Comparison of ENCODE assay signal across 9 cellular contexts in the genomic region with DNA sequence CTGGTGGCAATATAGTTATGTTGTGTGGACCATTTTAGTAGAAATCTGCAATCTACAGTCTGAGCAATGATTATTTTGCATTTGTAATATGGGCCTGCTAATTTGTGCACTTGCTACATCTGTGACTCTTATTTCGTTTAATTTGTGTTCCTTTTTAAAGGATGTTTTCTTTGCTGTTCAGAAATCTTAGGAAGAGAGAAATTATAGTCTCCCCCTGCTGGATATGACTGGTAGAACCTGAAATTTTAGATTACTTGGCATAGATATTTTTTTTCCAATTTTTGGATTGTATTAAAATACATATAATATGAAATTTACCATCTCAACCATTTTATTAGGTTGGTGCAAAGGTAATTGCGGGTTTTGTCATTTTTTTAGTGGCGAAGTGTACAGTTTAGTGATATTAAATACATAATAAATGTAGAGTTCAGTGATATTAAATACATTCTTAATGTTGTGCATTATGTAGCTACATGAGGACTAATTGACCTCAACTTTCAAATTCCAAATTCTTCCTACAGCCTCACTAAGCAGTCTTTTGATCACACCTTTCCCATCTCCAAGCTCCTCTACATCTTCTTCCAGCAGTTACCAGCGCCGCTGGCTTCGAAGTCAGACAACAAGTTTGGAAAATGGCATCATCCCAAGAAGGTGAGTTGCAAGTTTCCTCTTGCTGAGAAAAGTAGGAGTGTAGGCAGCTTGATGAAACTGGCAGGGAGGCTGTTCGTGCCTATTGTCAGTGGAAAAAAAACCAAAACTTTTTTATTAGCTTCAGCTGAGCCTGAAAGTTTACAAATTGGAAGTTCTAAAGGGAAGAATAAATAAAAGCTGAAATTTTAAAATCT.
DNase-seq lines count a peak whose midpoint lies in the region; ATAC-seq, FAIRE-seq and TF ChIP-seq lines count a peak whose summit lies in the region.
"Had no signal": no experiment of that assay in that cellular context is flagged by ENCODE, and none has a peak within 500 bp of the region (broad histone marks: within the 10 kb centered on the region; RNA-seq: fewer than 3 reads in every experiment).

No MANE protein-coding gene starts in this region.

- H3K9me3 ChIP-seq in astrocyte (ENCODE audit: insufficient read depth, low read depth, low read length) (no peaks in the 10 kb centered on the region), kidney (ENCODE audit: control insufficient read depth in 1 of 2, low read length in 2 of 2) (no peaks in the 10 kb centered on the region), aorta (ENCODE audit: control insufficient read depth, low read length) (no peaks in the 10 kb centered on the region)

- no peak for TF ChIP-seq EP300 in Ishikawa (IDR thresholded peaks at IDR 0.05; ENCODE audit: borderline replicate concordance)

- no peaks in the 10 kb centered on the region for H4K20me1 ChIP-seq in astrocyte (ENCODE audit: insufficient read depth, low read length)

- no peaks in the 10 kb centered on the region for H3K36me3 ChIP-seq in GM06990 (ENCODE audit: control insufficient read depth, insufficient read depth, low read length)
- peaks cover 4% of the 10 kb centered on the region for H3K36me3 ChIP-seq in astrocyte (ENCODE audit: insufficient read depth, low read length)
- H3K36me3 ChIP-seq in kidney (ENCODE audit: control insufficient read depth in 1 of 2, insufficient read depth in 2 of 2, low read length in 2 of 2) = peaks cover 15 to 34% of the 10 kb centered on the region in 2 donors
- peaks cover 0 to 3% of the 10 kb centered on the region in 2 donors for H3K36me3 ChIP-seq in aorta (ENCODE audit: control insufficient read depth in 1 of 2, insufficient read depth in 2 of 2, low read length in 1 of 2)

- no peak for FAIRE-seq in astrocyte (lab: Jason Lieb, UNC)
- peak; percentile 93 for FAIRE-seq in kidney (lab: Jason Lieb, UNC)

- no peak overlapping the region for H3K27ac ChIP-seq in astrocyte (ENCODE audit: low read depth, low read length)
- no peak overlapping the region for H3K27ac ChIP-seq in kidney (ENCODE audit: low read depth in 2 of 2, low read length in 2 of 2)
- H3K27ac ChIP-seq in aorta (ENCODE audit: low read depth in 1 of 2, low read length in 2 of 2) = no peak overlapping the region

- H3K4me1 Mint-ChIP-seq in astrocyte (ENCODE audit: low read depth, unreplicated experiment) = no peaks in the 10 kb centered on the region
- peaks cover 26% of the 10 kb centered on the region for H3K4me1 Mint-ChIP-seq in stimulated activated naive CD8-positive, alpha-beta T cell treated with anti-CD3 and anti-CD28 coated beads, Interleukin-15, amount 100 ng/mL, for 72 hours

- H3K79me2 ChIP-seq in astrocyte (ENCODE audit: insufficient read depth, low read length) = no peaks in the 10 kb centered on the region

- H3K27me3 Mint-ChIP-seq in astrocyte (ENCODE audit: low read depth, unreplicated experiment) = no peaks in the 10 kb centered on the region
- H3K27me3 Mint-ChIP-seq in stimulated activated naive CD8-positive, alpha-beta T cell treated with anti-CD3 and anti-CD28 coated beads, Interleukin-15, amount 100 ng/mL, for 72 hours = no peaks in the 10 kb centered on the region

- H3K4me3 ChIP-seq in GM06990 (replicated peaks; ENCODE audit: low read depth, low read length) (no peak overlapping the region), astrocyte (ENCODE audit: insufficient read depth, low read depth, low read length) (no peak overlapping the region), kidney (ENCODE audit: low read length in 2 of 2) (no peak overlapping the region), aorta (ENCODE audit: low read length in 2 of 2) (no peak overlapping the region)

- 62 to 64% methylated on average over 7 of the region's 7 CpGs for WGBS in aorta, 2 donors

- H3K4me3 Mint-ChIP-seq in astrocyte (ENCODE audit: unreplicated experiment) = no peak overlapping the region
- H3K4me3 Mint-ChIP-seq in stimulated activated naive CD8-positive, alpha-beta T cell treated with anti-CD3 and anti-CD28 coated beads, Interleukin-15, amount 100 ng/mL, for 72 hours = no peak overlapping the region
- H3K4me3 Mint-ChIP-seq: T-helper 1 cell treated with Interleukin-12 subunit alpha and Interleukin-12 subunit beta and Interleukin-4 antibody, amounts not matched to agents 30 μg/mL and 1 μg/mL, for 36 hours had no signal

- H3K9ac ChIP-seq in astrocyte (ENCODE audit: low read length) = no peak overlapping the region
- H3K9ac ChIP-seq in kidney (ENCODE audit: low read length in 2 of 2) = peak overlapping the region in 1 of 2 donors; percentile 30

- peaks cover 3% of the 10 kb centered on the region for H3K36me3 Mint-ChIP-seq in astrocyte (ENCODE audit: low read depth, unreplicated experiment)

- no peak overlapping the region for H3K27ac Mint-ChIP-seq in astrocyte (ENCODE audit: unreplicated experiment)
- no peak overlapping the region for H3K27ac Mint-ChIP-seq in stimulated activated naive CD8-positive, alpha-beta T cell treated with anti-CD3 and anti-CD28 coated beads, Interleukin-15, amount 100 ng/mL, for 72 hours
- H3K27ac Mint-ChIP-seq: T-helper 1 cell treated with Interleukin-12 subunit alpha and Interleukin-12 subunit beta and Interleukin-4 antibody, amounts not matched to agents 30 μg/mL and 1 μg/mL, for 36 hours had no signal

- no peak overlapping the region for H3K4me2 ChIP-seq in astrocyte (ENCODE audit: low read length)

- intact Hi-C loops in kidney (cut with DNase I) = loop anchor here (10.0 kb wide), 1 partner anchor 324 kb away; no protein-coding TSS in a partner anchor
- intact Hi-C loops in aorta (cut with DNase I) = loop anchor here (1.0 to 10.0 kb wide), 5 partner anchors 84 to 594 kb away; partner anchors contain the start of gene FNIP2 (in 1 of the 2)

- H3K9me3 Mint-ChIP-seq in astrocyte (ENCODE audit: unreplicated experiment) = no peaks in the 10 kb centered on the region
- H3K9me3 Mint-ChIP-seq in stimulated activated naive CD8-positive, alpha-beta T cell treated with anti-CD3 and anti-CD28 coated beads, Interleukin-15, amount 100 ng/mL, for 72 hours = no peaks in the 10 kb centered on the region
- H3K9me3 Mint-ChIP-seq: T-helper 1 cell treated with Interleukin-12 subunit alpha and Interleukin-12 subunit beta and Interleukin-4 antibody, amounts not matched to agents 30 μg/mL and 1 μg/mL, for 36 hours had no signal

- no peak overlapping the region for H2AFZ ChIP-seq in astrocyte (ENCODE audit: low read depth, low read length)

- peak; percentile 47 for TF ChIP-seq RAD21 in Ishikawa (IDR thresholded peaks at IDR 0.05; ENCODE audit: low read depth)

- H3K27me3 ChIP-seq in GM06990 (replicated peaks; ENCODE audit: control insufficient read depth, insufficient read depth, low read length) (no peaks in the 10 kb centered on the region), astrocyte (ENCODE audit: insufficient read depth, low read length) (no peaks in the 10 kb centered on the region), aorta (ENCODE audit: control insufficient read depth in 1 of 2, insufficient read depth in 2 of 2, low read length in 1 of 2) (no peaks in the 10 kb centered on the region)

- TF ChIP-seq CTCF in GM06990 (IDR thresholded peaks at IDR 0.05; ENCODE audit: insufficient read depth, low read length, poor library complexity, severe bottlenecking) (peak; percentile 56), astrocyte (IDR thresholded peaks at IDR 0.05; ENCODE audit: insufficient read depth, low read depth, low read length) (peak; percentile 59), kidney (IDR thresholded peaks at IDR 0.05; ENCODE audit: borderline replicate concordance, extremely low read depth, insufficient read depth) (peak; percentile 55)

- peak; percentile 44 for ATAC-seq in aorta (ENCODE audit: low FRiP score)
- ATAC-seq in stimulated activated naive CD8-positive, alpha-beta T cell treated with anti-CD3 and anti-CD28 coated beads, Interleukin-15, amount 100 ng/mL, for 72 hours = no peak
- ATAC-seq in GM21528 (IDR thresholded peaks at IDR 0.05; ENCODE audit: low FRiP score, unreplicated experiment) = no peak

- H3K4me1 ChIP-seq in astrocyte (ENCODE audit: insufficient read depth, low read length) (no peaks in the 10 kb centered on the region), kidney (ENCODE audit: control insufficient read depth in 1 of 2, insufficient read depth in 1 of 2, low read depth in 1 of 2, low read length in 2 of 2) (peaks cover 2 to 9% of the 10 kb centered on the region in 2 donors), aorta (ENCODE audit: control insufficient read depth in 1 of 2, insufficient read depth in 2 of 2, low read length in 2 of 2) (peaks cover 0 to 3% of the 10 kb centered on the region in 2 donors)

- DNase-seq in GM06990 (ENCODE audit: extremely low read depth, insufficient read length) (no peak), astrocyte (ENCODE audit: low read depth) (peak; percentile 8), kidney (no peak), aorta (no peak)
- no peak for DNase-seq in activated naive CD4-positive, alpha-beta T cell (lab: John Stamatoyannopoulos, UW)
- DNase-seq in stimulated activated naive CD8-positive, alpha-beta T cell treated with anti-CD3 and anti-CD28 coated beads, Interleukin-15, amount 100 ng/mL, for 72 hours = no peak

TF ChIP-seq in Ishikawa, 13 proteins besides CTCF, POLR2A, EP300 and RAD21 (continues in another document):
- TF ChIP-seq TEAD4 (IDR thresholded peaks at IDR 0.05) (no peak), CEBPB (IDR thresholded peaks at IDR 0.05) (no peak), EGR1 (IDR thresholded peaks at IDR 0.05) (no peak), YY1 (IDR thresholded peaks at IDR 0.05; ENCODE audit: low read depth) (no peak), FOXM1 (IDR thresholded peaks at IDR 0.05; ENCODE audit: borderline replicate concordance, low read depth) (no peak), ZBTB7A (IDR thresholded peaks at IDR 0.05; ENCODE audit: low read depth) (no peak), CREB1 (IDR thresholded peaks at IDR 0.05; ENCODE audit: low read depth) (no peak), NFIC (IDR thresholded peaks at IDR 0.05) (no peak)
- TF ChIP-seq, protein P1, sequence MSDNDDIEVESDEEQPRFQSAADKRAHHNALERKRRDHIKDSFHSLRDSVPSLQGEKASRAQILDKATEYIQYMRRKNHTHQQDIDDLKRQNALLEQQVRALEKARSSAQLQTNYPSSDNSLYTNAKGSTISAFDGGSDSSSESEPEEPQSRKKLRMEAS (IDR thresholded peaks at IDR 0.05) = no peak
- TF ChIP-seq, protein P2, sequence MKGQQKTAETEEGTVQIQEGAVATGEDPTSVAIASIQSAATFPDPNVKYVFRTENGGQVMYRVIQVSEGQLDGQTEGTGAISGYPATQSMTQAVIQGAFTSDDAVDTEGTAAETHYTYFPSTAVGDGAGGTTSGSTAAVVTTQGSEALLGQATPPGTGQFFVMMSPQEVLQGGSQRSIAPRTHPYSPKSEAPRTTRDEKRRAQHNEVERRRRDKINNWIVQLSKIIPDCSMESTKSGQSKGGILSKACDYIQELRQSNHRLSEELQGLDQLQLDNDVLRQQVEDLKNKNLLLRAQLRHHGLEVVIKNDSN (IDR thresholded peaks at IDR 0.05) = no peak
